Comparison of ENCODE assay signal across 8 cellular contexts in the genomic region with DNA sequence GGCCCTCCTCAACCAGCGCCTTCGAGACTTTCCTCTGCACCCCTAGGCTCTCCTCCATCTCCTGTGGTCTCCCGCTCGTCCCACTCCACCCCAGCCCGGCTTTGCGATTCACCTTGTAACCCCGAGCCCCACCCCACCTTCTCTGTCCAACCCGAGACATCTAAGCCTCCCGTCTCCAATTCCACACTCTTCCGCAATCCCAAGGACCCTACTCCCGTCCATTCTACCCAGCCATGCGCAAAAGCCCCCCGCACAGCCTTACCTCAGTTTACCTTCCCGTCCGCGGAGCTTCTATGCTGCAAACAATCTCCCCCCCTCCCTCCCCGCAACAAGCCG. TPM values are rescaled to one million over a fixed set of nuclear protein-coding genes. Genes with fewer than 3 reads are reported as not detected.
A peak's percentile ranks its signal among the peaks of the same experiment; 100 is the strongest.
DNase-seq lines count a peak whose midpoint lies in the region; ATAC-seq lines count a peak whose summit lies in the region.

No MANE protein-coding gene starts in this region.

- H3K27ac Mint-ChIP-seq in activated CD8-positive, alpha-beta memory T cell treated with anti-CD3 and anti-CD28 coated beads, Interleukin-2, amount 10 ng/mL, durations not matched to agents 7 days and 5 days = peak overlapping the region; percentile 96
- H3K27ac Mint-ChIP-seq in central memory CD8-positive, alpha-beta T cell (ENCODE audit: low read depth) = peak overlapping the region; percentile 95

- no peaks in the 10 kb centered on the region for H3K27me3 ChIP-seq in mucosa of rectum (ENCODE audit: control insufficient read depth in 2 of 2, insufficient read depth in 2 of 2, low read length in 2 of 2)

- CTCF ChIA-PET in activated CD8-positive, alpha-beta memory T cell treated with anti-CD3 and anti-CD28 coated beads, Interleukin-2, amount 10 ng/mL, durations not matched to agents 7 days and 5 days (lab: Charles Lee) = interaction anchor here (0.9 to 4.9 kb wide), 10 partner anchors 12 to 100 kb away, joined by 3 to 57 read pairs (median 6); partner anchors contain the start of genes PGBD2, ZNF672 and ZNF692

- peaks cover 0 to 19% of the 10 kb centered on the region in 2 donors for H3K36me3 ChIP-seq in mucosa of rectum (ENCODE audit: control insufficient read depth in 2 of 2, insufficient read depth in 2 of 2, low read length in 2 of 2)

- H3K27ac ChIP-seq in mucosa of rectum (ENCODE audit: low read depth in 2 of 2, low read length in 2 of 2) = peak overlapping the region; percentile 94 to 99

- H3K4me3 Mint-ChIP-seq in activated CD8-positive, alpha-beta memory T cell treated with anti-CD3 and anti-CD28 coated beads, Interleukin-2, amount 10 ng/mL, durations not matched to agents 7 days and 5 days = peak overlapping the region; percentile 86
- peak overlapping the region; percentile 98 for H3K4me3 Mint-ChIP-seq in central memory CD8-positive, alpha-beta T cell

- peaks cover 19 to 29% of the 10 kb centered on the region in 2 donors for H3K4me1 ChIP-seq in mucosa of rectum (ENCODE audit: control insufficient read depth in 2 of 2, insufficient read depth in 2 of 2, low read length in 2 of 2)

- H3K36me3 Mint-ChIP-seq in activated CD8-positive, alpha-beta memory T cell treated with anti-CD3 and anti-CD28 coated beads, Interleukin-2, amount 10 ng/mL, durations not matched to agents 7 days and 5 days = peaks cover 15% of the 10 kb centered on the region
- peaks cover 22% of the 10 kb centered on the region for H3K36me3 Mint-ChIP-seq in central memory CD8-positive, alpha-beta T cell (ENCODE audit: insufficient read depth)

- no peaks in the 10 kb centered on the region for H3K27me3 Mint-ChIP-seq in activated CD8-positive, alpha-beta memory T cell treated with anti-CD3 and anti-CD28 coated beads, Interleukin-2, amount 10 ng/mL, durations not matched to agents 7 days and 5 days
- H3K27me3 Mint-ChIP-seq in central memory CD8-positive, alpha-beta T cell = no peaks in the 10 kb centered on the region

- DNase-seq in activated CD8-positive, alpha-beta memory T cell treated with anti-CD3 and anti-CD28 coated beads, Interleukin-2, amount 10 ng/mL, durations not matched to agents 7 days and 5 days = no peak
- no peak for DNase-seq in activated CD8-positive, alpha-beta memory T cell treated with anti-CD3 and anti-CD28 coated beads for 24 hours
- DNase-seq in central memory CD8-positive, alpha-beta T cell (ENCODE audit: low spot score in 2 of 2) = peak in 1 of 2 donors; percentile 19
- DNase-seq in NCI-H2029 treated with DMSO at 0.1 percent for 48 hours (lab: John Stamatoyannopoulos, UW) (no peak), NCI-H2107 treated with DMSO at 0.1 percent for 48 hours (lab: John Stamatoyannopoulos, UW; ENCODE audit: unreplicated experiment) (no peak), OCI-M1 (lab: John Stamatoyannopoulos, UW) (no peak)

- H3K4me1 Mint-ChIP-seq in activated CD8-positive, alpha-beta memory T cell treated with anti-CD3 and anti-CD28 coated beads, Interleukin-2, amount 10 ng/mL, durations not matched to agents 7 days and 5 days = peaks cover 48% of the 10 kb centered on the region
- H3K4me1 Mint-ChIP-seq in central memory CD8-positive, alpha-beta T cell = peaks cover 64% of the 10 kb centered on the region

- H3K4me3 ChIP-seq in mucosa of rectum (ENCODE audit: low read length in 2 of 2) = peak overlapping the region; percentile 85 to 100

- ATAC-seq in activated CD8-positive, alpha-beta memory T cell treated with anti-CD3 and anti-CD28 coated beads, Interleukin-2, amount 10 ng/mL, durations not matched to agents 7 days and 5 days = peak; percentile 8
- ATAC-seq in HG03520 (IDR thresholded peaks at IDR 0.05; ENCODE audit: unreplicated experiment) = peak; percentile 7
- no peak for ATAC-seq in central memory CD8-positive, alpha-beta T cell (replicated peaks; ENCODE audit: extremely low read depth, poor library complexity, severe bottlenecking)

- H3K9ac ChIP-seq in mucosa of rectum (ENCODE audit: low read depth in 1 of 2, low read length in 2 of 2) = peak overlapping the region; percentile 81 to 98

- no peaks in the 10 kb centered on the region for H3K9me3 ChIP-seq in mucosa of rectum (ENCODE audit: control insufficient read depth in 2 of 2, low read length in 2 of 2)

- no peaks in the 10 kb centered on the region for H3K9me3 Mint-ChIP-seq in activated CD8-positive, alpha-beta memory T cell treated with anti-CD3 and anti-CD28 coated beads, Interleukin-2, amount 10 ng/mL, durations not matched to agents 7 days and 5 days (ENCODE audit: low read depth)
- H3K9me3 Mint-ChIP-seq in central memory CD8-positive, alpha-beta T cell = no peaks in the 10 kb centered on the region

RNA-seq across cellular contexts. Expression of gene SH3BP5L, which starts 0.2 kb away (rescaled TPM):
- 10 to 100 TPM; 27.4 to 27.9 TPM for total RNA-seq in activated CD8-positive, alpha-beta memory T cell treated with anti-CD3 and anti-CD28 coated beads, Interleukin-2, amount 10 ng/mL, durations not matched to agents 7 days and 5 days

RNA-seq across cellular contexts. Expression of gene ZNF672, which starts 12.5 kb away (rescaled TPM):
- 10 to 100 TPM; 53.8 to 72.3 TPM for total RNA-seq in activated CD8-positive, alpha-beta memory T cell treated with anti-CD3 and anti-CD28 coated beads, Interleukin-2, amount 10 ng/mL, durations not matched to agents 7 days and 5 days

RNA-seq across cellular contexts. Expression of gene ZNF692, which starts 33.3 kb away (rescaled TPM):
- total RNA-seq in activated CD8-positive, alpha-beta memory T cell treated with anti-CD3 and anti-CD28 coated beads, Interleukin-2, amount 10 ng/mL, durations not matched to agents 7 days and 5 days = 10 to 100 TPM; 70.5 to 74.9 TPM
